ENCODE assay signal across 2 cellular contexts in the genomic region with DNA sequence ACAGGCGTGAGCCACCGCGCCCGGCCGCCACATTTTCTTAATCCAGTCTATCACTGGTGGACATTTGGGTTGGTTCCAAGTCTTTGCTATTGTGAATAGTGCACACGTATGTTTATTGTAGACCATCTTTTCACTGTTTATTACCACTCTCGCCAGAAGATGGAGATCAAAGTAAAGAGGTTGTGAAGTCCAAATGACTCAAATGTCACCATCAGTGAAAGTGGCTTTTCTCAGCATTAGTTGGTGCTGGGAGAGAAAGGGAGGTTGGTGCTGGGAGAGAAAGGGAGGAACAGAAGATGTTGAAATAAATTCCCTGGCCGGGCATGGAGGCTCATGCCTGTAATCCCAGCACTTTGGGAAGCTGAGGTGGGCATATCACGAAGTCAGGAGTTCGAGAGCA.
A peak's percentile ranks its signal among the peaks of the same experiment; 100 is the strongest.
TF ChIP-seq lines count a peak whose summit lies in the region.

No MANE protein-coding gene starts in this region.

TF ChIP-seq in HEK293, 187 proteins besides CTCF, POLR2A, EP300 and RAD21:
- no peak for TF ChIP-seq ZNF548 (tag by site-specific recombination; IDR thresholded peaks at IDR 0.05)
- 0 out of 2 replicates have a peak, but pooled peaks have one; percentile 27 for TF ChIP-seq PRDM1 (tag by site-specific recombination; IDR thresholded peaks at IDR 0.05)

TF ChIP-seq in K562, 482 proteins besides CTCF, POLR2A, EP300 and RAD21:
- TF ChIP-seq PTTG1 (tag; IDR thresholded peaks at IDR 0.05; ENCODE audit: low read depth), result no peak
- TF ChIP-seq ZNF507 (tag; conservative IDR thresholded peaks at IDR 0.05), result peak; percentile 76
- TF ChIP-seq TBP (optimal IDR thresholded peaks at IDR 0.05; ENCODE audit: low read depth, low read length), result peak; percentile 53
